Comparison of ENCODE assay signal across 7 cellular contexts in genomic region chr19:17534767-17535166, GRCh38.
"Had no signal": no experiment of that assay in that cellular context is flagged by ENCODE, and none has a peak within 500 bp of the region (broad histone marks: within the 10 kb centered on the region; RNA-seq: fewer than 3 reads in every experiment).

No MANE protein-coding gene starts in this region.

- H3K4me2 ChIP-seq: GM23338 had no signal

- H3K4me3 ChIP-seq: GM23338 had no signal

- FAIRE-seq: H1, H54, HTR-8/SVneo had no signal

- H3K27ac Mint-ChIP-seq: GM23338, H9 had no signal

- H3K27me3 Mint-ChIP-seq: IgD-negative memory B cell had no signal

- DNase-seq: H9, HCEC 1CT had no signal

- H3K9me3 Mint-ChIP-seq: GM23338, IgD-negative memory B cell had no signal

- ATAC-seq: GM23338 had no signal

- H2AFZ ChIP-seq: GM23338 had no signal

- H3K36me3 Mint-ChIP-seq: IgD-negative memory B cell had no signal

- H3K4me3 Mint-ChIP-seq: GM23338, H9 had no signal
